12 cellular contexts compared by ENCODE assay signal in genomic region chr18:35688757-35689156, GRCh38.
A peak's percentile ranks its signal among the peaks of the same experiment; 100 is the strongest.
DNase-seq lines count a peak whose midpoint lies in the region; ATAC-seq lines count a peak whose summit lies in the region.
"Had no signal": no experiment of that assay in that cellular context is flagged by ENCODE, and none has a peak within 500 bp of the region (broad histone marks: within the 10 kb centered on the region; RNA-seq: fewer than 3 reads in every experiment).

No MANE protein-coding gene starts in this region.

- peak overlapping the region; percentile 57 for H3K27ac Mint-ChIP-seq in stimulated activated naive CD8-positive, alpha-beta T cell treated with anti-CD3 and anti-CD28 coated beads, Interleukin-15, Interleukin-2, amounts not matched to agents 100 ng/mL and 50 ng/mL, for 24 hours
- no peak overlapping the region for H3K27ac Mint-ChIP-seq in stimulated activated naive CD8-positive, alpha-beta T cell treated with anti-CD3 and anti-CD28 coated beads, Interleukin-15, amount 100 ng/mL, for 72 hours
- no peak overlapping the region for H3K27ac Mint-ChIP-seq in activated T-cell treated with anti-CD3 and anti-CD28 coated beads, Interleukin-2, amount 50 U/mL, for 72 hours

- H3K27me3 Mint-ChIP-seq in stimulated activated naive CD8-positive, alpha-beta T cell treated with anti-CD3 and anti-CD28 coated beads, Interleukin-15, Interleukin-2, amounts not matched to agents 100 ng/mL and 50 ng/mL, for 24 hours = no peaks in the 10 kb centered on the region
- H3K27me3 Mint-ChIP-seq in stimulated activated naive CD8-positive, alpha-beta T cell treated with anti-CD3 and anti-CD28 coated beads, Interleukin-15, amount 100 ng/mL, for 72 hours = no peaks in the 10 kb centered on the region
- H3K27me3 Mint-ChIP-seq in activated T-cell treated with anti-CD3 and anti-CD28 coated beads, Interleukin-2, amount 50 U/mL, for 72 hours (ENCODE audit: low read depth) = no peaks in the 10 kb centered on the region

- ATAC-seq in stimulated activated naive CD8-positive, alpha-beta T cell treated with anti-CD3 and anti-CD28 coated beads, Interleukin-15, amount 100 ng/mL, for 72 hours = no peak
- ATAC-seq in HG02623 (IDR thresholded peaks at IDR 0.05; ENCODE audit: unreplicated experiment) = peak; percentile 82
- ATAC-seq in HG03565 (IDR thresholded peaks at IDR 0.05; ENCODE audit: unreplicated experiment) = peak; percentile 85
- no peak for ATAC-seq in activated T-cell treated with anti-CD3 and anti-CD28 coated beads, Interleukin-2, amount 50 U/mL, for 72 hours (replicated peaks in 1 of 2)
- ATAC-seq: right lobe of liver had no signal

- DNase-seq in stimulated activated naive CD8-positive, alpha-beta T cell treated with anti-CD3 and anti-CD28 coated beads, Interleukin-15, amount 100 ng/mL, for 72 hours = no peak
- DNase-seq in T1000 (lab: John Stamatoyannopoulos, UW) = no peak
- DNase-seq in activated T-cell treated with anti-CD3 and anti-CD28 coated beads, Interleukin-2, amount 50 U/mL, for 72 hours = no peak
- no peak for DNase-seq in D341Med (ENCODE audit: low spot score)
- no peak for DNase-seq in NCI-H1436 treated with DMSO at 0.1 percent for 48 hours (lab: John Stamatoyannopoulos, UW)
- DNase-seq: GF-D8, NCI-H345, right lobe of liver, SW 1271 had no signal

- no peak overlapping the region for H3K4me3 Mint-ChIP-seq in stimulated activated naive CD8-positive, alpha-beta T cell treated with anti-CD3 and anti-CD28 coated beads, Interleukin-15, Interleukin-2, amounts not matched to agents 100 ng/mL and 50 ng/mL, for 24 hours
- no peak overlapping the region for H3K4me3 Mint-ChIP-seq in stimulated activated naive CD8-positive, alpha-beta T cell treated with anti-CD3 and anti-CD28 coated beads, Interleukin-15, amount 100 ng/mL, for 72 hours
- no peak overlapping the region for H3K4me3 Mint-ChIP-seq in activated T-cell treated with anti-CD3 and anti-CD28 coated beads, Interleukin-2, amount 50 U/mL, for 72 hours

- no peaks in the 10 kb centered on the region for H3K9me3 Mint-ChIP-seq in stimulated activated naive CD8-positive, alpha-beta T cell treated with anti-CD3 and anti-CD28 coated beads, Interleukin-15, Interleukin-2, amounts not matched to agents 100 ng/mL and 50 ng/mL, for 24 hours
- H3K9me3 Mint-ChIP-seq in stimulated activated naive CD8-positive, alpha-beta T cell treated with anti-CD3 and anti-CD28 coated beads, Interleukin-15, amount 100 ng/mL, for 72 hours = no peaks in the 10 kb centered on the region
- H3K9me3 Mint-ChIP-seq in activated T-cell treated with anti-CD3 and anti-CD28 coated beads, Interleukin-2, amount 50 U/mL, for 72 hours = no peaks in the 10 kb centered on the region

- H3K4me1 Mint-ChIP-seq in stimulated activated naive CD8-positive, alpha-beta T cell treated with anti-CD3 and anti-CD28 coated beads, Interleukin-15, Interleukin-2, amounts not matched to agents 100 ng/mL and 50 ng/mL, for 24 hours (ENCODE audit: low read depth) = no peaks in the 10 kb centered on the region
- H3K4me1 Mint-ChIP-seq in stimulated activated naive CD8-positive, alpha-beta T cell treated with anti-CD3 and anti-CD28 coated beads, Interleukin-15, amount 100 ng/mL, for 72 hours = no peaks in the 10 kb centered on the region
- no peaks in the 10 kb centered on the region for H3K4me1 Mint-ChIP-seq in activated T-cell treated with anti-CD3 and anti-CD28 coated beads, Interleukin-2, amount 50 U/mL, for 72 hours (ENCODE audit: low read depth)

- peaks cover 44% of the 10 kb centered on the region for H3K36me3 Mint-ChIP-seq in stimulated activated naive CD8-positive, alpha-beta T cell treated with anti-CD3 and anti-CD28 coated beads, Interleukin-15, Interleukin-2, amounts not matched to agents 100 ng/mL and 50 ng/mL, for 24 hours (ENCODE audit: low read depth)
- H3K36me3 Mint-ChIP-seq in activated T-cell treated with anti-CD3 and anti-CD28 coated beads, Interleukin-2, amount 50 U/mL, for 72 hours (ENCODE audit: insufficient read depth in 2 of 2) = peaks cover 2 to 3% of the 10 kb centered on the region in 2 donors

Comparison
In these comparisons a context has a peak if more than half of its experiments do, and no peak if none do; other contexts are left out.
1. ATAC-seq: peak in HG02623 (single experiment) and HG03565 (single experiment); none in stimulated activated naive CD8-positive, alpha-beta T cell treated with anti-CD3 and anti-CD28 coated beads, Interleukin-15, amount 100 ng/mL, for 72 hours (single experiment) and activated T-cell treated with anti-CD3 and anti-CD28 coated beads, Interleukin-2, amount 50 U/mL, for 72 hours (0 of 2).